Comparison of ENCODE assay signal across 1 cellular context in genomic region chr12:48782457-48783395, GRCh38.
TF ChIP-seq lines count a peak whose summit lies in the region.

No MANE protein-coding gene starts in this region.

TF ChIP-seq in GM23338, 12 proteins besides CTCF, POLR2A, EP300 and RAD21 (continued from another document):
- TF ChIP-seq ZNF331 (CRISPR knock-in tag; IDR thresholded peaks at IDR 0.05; ENCODE audit: low read depth) = no peak
- TF ChIP-seq, protein P1, sequence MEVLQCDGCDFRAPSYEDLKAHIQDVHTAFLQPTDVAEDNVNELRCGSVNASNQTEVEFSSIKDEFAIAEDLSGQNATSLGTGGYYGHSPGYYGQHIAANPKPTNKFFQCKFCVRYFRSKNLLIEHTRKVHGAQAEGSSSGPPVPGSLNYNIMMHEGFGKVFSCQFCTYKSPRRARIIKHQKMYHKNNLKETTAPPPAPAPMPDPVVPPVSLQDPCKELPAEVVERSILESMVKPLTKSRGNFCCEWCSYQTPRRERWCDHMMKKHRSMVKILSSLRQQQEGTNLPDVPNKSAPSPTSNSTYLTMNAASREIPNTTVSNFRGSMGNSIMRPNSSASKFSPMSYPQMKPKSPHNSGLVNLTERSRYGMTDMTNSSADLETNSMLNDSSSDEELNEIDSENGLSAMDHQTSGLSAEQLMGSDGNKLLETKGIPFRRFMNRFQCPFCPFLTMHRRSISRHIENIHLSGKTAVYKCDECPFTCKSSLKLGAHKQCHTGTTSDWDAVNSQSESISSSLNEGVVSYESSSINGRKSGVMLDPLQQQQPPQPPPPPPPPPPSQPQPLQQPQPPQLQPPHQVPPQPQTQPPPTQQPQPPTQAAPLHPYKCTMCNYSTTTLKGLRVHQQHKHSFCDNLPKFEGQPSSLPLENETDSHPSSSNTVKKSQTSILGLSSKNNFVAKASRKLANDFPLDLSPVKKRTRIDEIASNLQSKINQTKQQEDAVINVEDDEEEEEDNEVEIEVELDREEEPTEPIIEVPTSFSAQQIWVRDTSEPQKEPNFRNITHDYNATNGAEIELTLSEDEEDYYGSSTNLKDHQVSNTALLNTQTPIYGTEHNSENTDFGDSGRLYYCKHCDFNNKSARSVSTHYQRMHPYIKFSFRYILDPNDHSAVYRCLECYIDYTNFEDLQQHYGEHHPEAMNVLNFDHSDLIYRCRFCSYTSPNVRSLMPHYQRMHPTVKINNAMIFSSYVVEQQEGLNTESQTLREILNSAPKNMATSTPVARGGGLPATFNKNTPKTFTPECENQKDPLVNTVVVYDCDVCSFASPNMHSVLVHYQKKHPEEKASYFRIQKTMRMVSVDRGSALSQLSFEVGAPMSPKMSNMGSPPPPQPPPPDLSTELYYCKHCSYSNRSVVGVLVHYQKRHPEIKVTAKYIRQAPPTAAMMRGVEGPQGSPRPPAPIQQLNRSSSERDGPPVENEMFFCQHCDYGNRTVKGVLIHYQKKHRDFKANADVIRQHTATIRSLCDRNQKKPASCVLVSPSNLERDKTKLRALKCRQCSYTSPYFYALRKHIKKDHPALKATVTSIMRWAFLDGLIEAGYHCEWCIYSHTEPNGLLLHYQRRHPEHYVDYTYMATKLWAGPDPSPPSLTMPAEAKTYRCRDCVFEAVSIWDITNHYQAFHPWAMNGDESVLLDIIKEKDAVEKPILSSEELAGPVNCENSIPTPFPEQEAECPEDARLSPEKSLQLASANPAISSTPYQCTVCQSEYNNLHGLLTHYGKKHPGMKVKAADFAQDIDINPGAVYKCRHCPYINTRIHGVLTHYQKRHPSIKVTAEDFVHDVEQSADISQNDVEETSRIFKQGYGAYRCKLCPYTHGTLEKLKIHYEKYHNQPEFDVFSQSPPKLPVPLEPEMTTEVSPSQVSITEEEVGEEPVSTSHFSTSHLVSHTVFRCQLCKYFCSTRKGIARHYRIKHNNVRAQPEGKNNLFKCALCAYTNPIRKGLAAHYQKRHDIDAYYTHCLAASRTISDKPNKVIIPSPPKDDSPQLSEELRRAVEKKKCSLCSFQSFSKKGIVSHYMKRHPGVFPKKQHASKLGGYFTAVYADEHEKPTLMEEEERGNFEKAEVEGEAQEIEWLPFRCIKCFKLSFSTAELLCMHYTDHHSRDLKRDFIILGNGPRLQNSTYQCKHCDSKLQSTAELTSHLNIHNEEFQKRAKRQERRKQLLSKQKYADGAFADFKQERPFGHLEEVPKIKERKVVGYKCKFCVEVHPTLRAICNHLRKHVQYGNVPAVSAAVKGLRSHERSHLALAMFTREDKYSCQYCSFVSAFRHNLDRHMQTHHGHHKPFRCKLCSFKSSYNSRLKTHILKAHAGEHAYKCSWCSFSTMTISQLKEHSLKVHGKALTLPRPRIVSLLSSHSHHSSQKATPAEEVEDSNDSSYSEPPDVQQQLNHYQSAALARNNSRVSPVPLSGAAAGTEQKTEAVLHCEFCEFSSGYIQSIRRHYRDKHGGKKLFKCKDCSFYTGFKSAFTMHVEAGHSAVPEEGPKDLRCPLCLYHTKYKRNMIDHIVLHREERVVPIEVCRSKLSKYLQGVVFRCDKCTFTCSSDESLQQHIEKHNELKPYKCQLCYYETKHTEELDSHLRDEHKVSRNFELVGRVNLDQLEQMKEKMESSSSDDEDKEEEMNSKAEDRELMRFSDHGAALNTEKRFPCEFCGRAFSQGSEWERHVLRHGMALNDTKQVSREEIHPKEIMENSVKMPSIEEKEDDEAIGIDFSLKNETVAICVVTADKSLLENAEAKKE (CRISPR knock-in tag; IDR thresholded peaks at IDR 0.05) = no peak
